Comparison of ENCODE assay signal across 2 cellular contexts in the genomic region with DNA sequence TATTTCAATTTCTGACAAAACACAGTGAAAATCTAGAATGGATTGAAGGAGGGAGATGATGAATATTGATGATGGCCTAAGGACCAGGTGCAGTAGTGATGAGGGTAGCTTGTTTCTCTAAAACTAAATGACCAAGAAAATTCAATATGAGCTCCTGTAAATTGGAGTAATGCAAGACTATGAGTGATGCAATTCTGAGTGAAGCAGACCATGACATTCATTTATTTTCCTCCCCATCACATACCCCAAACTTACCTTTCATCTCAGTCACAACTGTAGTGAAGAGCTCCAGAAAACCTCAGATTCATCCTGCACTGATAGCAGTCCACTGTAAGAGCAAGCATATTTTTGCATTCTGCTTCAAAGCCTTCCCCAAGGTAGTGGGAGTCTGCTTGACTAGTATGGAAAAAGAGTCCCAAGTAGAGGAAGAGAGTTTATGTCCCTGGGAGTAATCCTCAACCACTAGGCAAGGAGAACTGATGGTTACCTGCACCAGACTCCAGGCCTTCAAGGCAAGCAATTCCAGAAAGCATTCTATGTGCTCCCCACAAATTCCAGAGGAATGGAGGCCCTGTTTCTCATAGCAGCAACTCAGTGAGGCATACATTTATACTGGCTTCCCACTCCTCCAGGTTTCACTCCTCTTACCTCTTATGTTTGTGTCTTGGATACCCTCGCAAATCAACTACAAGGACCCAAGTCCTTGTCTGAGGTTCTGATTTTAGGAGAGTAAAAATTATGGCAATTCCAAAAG.
A peak's percentile ranks its signal among the peaks of the same experiment; 100 is the strongest.
TF ChIP-seq lines count a peak whose summit lies in the region.

No MANE protein-coding gene starts in this region.

TF ChIP-seq in A549, 52 proteins besides CTCF, POLR2A, EP300 and RAD21:
- TF ChIP-seq GATA3 (IDR thresholded peaks at IDR 0.05; ENCODE audit: borderline replicate concordance) (no peak), ZC3H11A (IDR thresholded peaks at IDR 0.05) (no peak), CHD4 (IDR thresholded peaks at IDR 0.05; ENCODE audit: borderline replicate concordance) (no peak), FOXS1 (CRISPR knock-in tag; IDR thresholded peaks at IDR 0.05) (no peak), HEYL (CRISPR knock-in tag; IDR thresholded peaks at IDR 0.05) (no peak), JUNB (IDR thresholded peaks at IDR 0.05) (no peak), ZNF302 (CRISPR knock-in tag; IDR thresholded peaks at IDR 0.05) (no peak), TP53 (CRISPR knock-in tag; IDR thresholded peaks at IDR 0.05) (no peak), NFE2L2 (conservative IDR thresholded peaks at IDR 0.05; ENCODE audit: low read length) (no peak), TFCP2L1 (CRISPR knock-in tag; IDR thresholded peaks at IDR 0.05) (no peak)
- TF ChIP-seq, protein P1, sequence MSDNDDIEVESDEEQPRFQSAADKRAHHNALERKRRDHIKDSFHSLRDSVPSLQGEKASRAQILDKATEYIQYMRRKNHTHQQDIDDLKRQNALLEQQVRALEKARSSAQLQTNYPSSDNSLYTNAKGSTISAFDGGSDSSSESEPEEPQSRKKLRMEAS (IDR thresholded peaks at IDR 0.05), result no peak

TF ChIP-seq in K562, 482 proteins besides CTCF, POLR2A, EP300 and RAD21:
- no peak for TF ChIP-seq ARNT (IDR thresholded peaks at IDR 0.05)
- TF ChIP-seq ZNF12 (CRISPR knock-in tag; IDR thresholded peaks at IDR 0.05), result 0 out of 2 replicates have a peak, but pooled peaks have one; percentile 27
